Comparison of ENCODE assay signal across 30 cellular contexts in the genomic region with DNA sequence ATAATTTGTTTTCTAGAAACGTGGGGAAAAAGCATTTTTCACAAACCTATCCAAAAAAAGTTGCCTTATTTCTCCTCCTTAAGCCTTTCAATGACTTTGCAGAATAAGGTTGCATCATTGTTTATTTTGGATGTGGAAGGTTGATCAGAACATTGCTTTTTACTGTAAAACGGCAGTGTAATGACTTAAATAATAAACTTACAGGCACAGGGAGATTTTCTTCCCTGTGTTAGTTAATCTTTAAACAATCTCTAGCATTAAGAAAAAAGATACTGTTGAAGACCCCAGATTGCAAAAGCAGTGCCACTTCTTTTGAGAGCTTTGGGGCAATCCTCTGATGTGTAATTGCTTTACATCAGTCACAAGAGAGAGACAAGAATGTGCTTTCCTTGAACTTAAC.
DNase-seq lines count a peak whose midpoint lies in the region; ATAC-seq, FAIRE-seq and TF ChIP-seq lines count a peak whose summit lies in the region.
"Had no signal": no experiment of that assay in that cellular context is flagged by ENCODE, and none has a peak within 500 bp of the region (broad histone marks: within the 10 kb centered on the region; RNA-seq: fewer than 3 reads in every experiment).

No MANE protein-coding gene starts in this region.

- H4K20me1 ChIP-seq in SK-N-SH (ENCODE audit: insufficient read depth), result no peaks in the 10 kb centered on the region; the same call in 1 of the 2 replicates

- H3K4me1 Mint-ChIP-seq in chondrocyte (ENCODE audit: low read depth), result peaks cover 37% of the 10 kb centered on the region
- H3K4me1 Mint-ChIP-seq in activated CD4-positive, alpha-beta T cell treated with anti-CD3 and anti-CD28 coated beads for 36 hours, result no peaks in the 10 kb centered on the region
- H3K4me1 Mint-ChIP-seq: activated naive CD8-positive, alpha-beta T cell treated with anti-CD3 and anti-CD28 coated beads for 36 hours had no signal

- no peak for DNase-seq in SK-N-SH
- no peak for DNase-seq in chondrocyte (ENCODE audit: low spot score)
- DNase-seq in iris pigment epithelial cell (ENCODE audit: low read depth), result peak; percentile 62
- no peak for DNase-seq in D721Med (ENCODE audit: insufficient read length, low spot score)
- no peak for DNase-seq in stimulated activated naive CD8-positive, alpha-beta T cell treated with anti-CD3 and anti-CD28 coated beads, Interleukin-15, Interleukin-2, amounts not matched to agents 100 U/mL and 50 U/mL, for 24 hours
- no peak for DNase-seq in activated CD4-positive, alpha-beta T cell treated with anti-CD3 and anti-CD28 coated beads for 36 hours
- DNase-seq in activated naive CD4-positive, alpha-beta T cell (lab: John Stamatoyannopoulos, UW), result no peak
- DNase-seq: activated CD8-positive, alpha-beta memory T cell treated with anti-CD3 and anti-CD28 coated beads, Interleukin-2, amount 50 U/mL, for 48 hours; activated naive CD8-positive, alpha-beta T cell treated with anti-CD3 and anti-CD28 coated beads for 36 hours; Caco-2; cortex of kidney; foreskin keratinocyte; GOT3; MG63; mucosa of descending colon; NCI-H1436 treated with DMSO at 0.1 percent for 48 hours; NCI-H524 had no signal

- no peaks in the 10 kb centered on the region for H3K27me3 ChIP-seq in SK-N-SH (ENCODE audit: insufficient read depth)
- H3K27me3 ChIP-seq: foreskin keratinocyte, hepatocyte, MG63 had no signal

- H3K4me3 Mint-ChIP-seq in chondrocyte (ENCODE audit: unreplicated experiment), result no peak overlapping the region
- H3K4me3 Mint-ChIP-seq in activated CD4-positive, alpha-beta T cell treated with anti-CD3 and anti-CD28 coated beads for 36 hours, result no peak overlapping the region
- H3K4me3 Mint-ChIP-seq: activated naive CD8-positive, alpha-beta T cell treated with anti-CD3 and anti-CD28 coated beads for 36 hours; brain; neural crest cell had no signal

- no peak for ATAC-seq in SK-N-SH treated with all-trans-retinoic acid at 6 μM for 48 hours
- ATAC-seq in stimulated activated naive CD8-positive, alpha-beta T cell treated with anti-CD3 and anti-CD28 coated beads, Interleukin-15, Interleukin-2, amounts not matched to agents 100 U/mL and 50 U/mL, for 24 hours, result no peak
- no peak for ATAC-seq in activated CD4-positive, alpha-beta T cell treated with anti-CD3 and anti-CD28 coated beads for 36 hours
- ATAC-seq: foreskin keratinocyte, mucosa of descending colon had no signal

- TF ChIP-seq EP300 in SK-N-SH (IDR thresholded peaks at IDR 0.05; ENCODE audit: borderline replicate concordance in 1 of 2, low read depth in 1 of 2, low read length in 1 of 2), result no peak

- no peaks in the 10 kb centered on the region for H3K36me3 ChIP-seq in SK-N-SH (replicated peaks in 1 of 2; ENCODE audit: control insufficient read depth in 1 of 2, insufficient read depth in 2 of 2, low read length in 1 of 2)
- H3K36me3 ChIP-seq: BLaER1, MG63, thoracic aorta had no signal

- H3K9ac ChIP-seq in SK-N-SH, result no peak overlapping the region
- H3K9ac ChIP-seq: BLaER1 had no signal

- no peaks in the 10 kb centered on the region for H3F3A ChIP-seq in SK-N-SH (replicated peaks; ENCODE audit: insufficient read depth)

- H2AFZ ChIP-seq in SK-N-SH (ENCODE audit: low read depth), result peak overlapping the region; percentile 2; the same call in 1 of the 2 replicates
- H2AFZ ChIP-seq: hepatocyte had no signal

- H3K9me2 ChIP-seq in SK-N-SH, result no peaks in the 10 kb centered on the region

- POLR2A ChIA-PET in SK-N-SH (lab: Yijun Ruan, JAX), result no interaction called here
- POLR2A ChIA-PET in activated CD4-positive, alpha-beta T cell treated with anti-CD3 and anti-CD28 coated beads for 36 hours (lab: Charles Lee), result no interaction called here

- no peak for TF ChIP-seq CTCF in SK-N-SH (IDR thresholded peaks at IDR 0.05)
- TF ChIP-seq CTCF in chondrocyte (IDR thresholded peaks at IDR 0.05), result no peak
- TF ChIP-seq CTCF in D721Med (IDR thresholded peaks at IDR 0.05; ENCODE audit: insufficient read depth, missing control alignments), result no peak

- no peak overlapping the region for H3K4me2 ChIP-seq in SK-N-SH
- H3K4me2 ChIP-seq: BLaER1, hepatocyte had no signal

- no peaks in the 10 kb centered on the region for H3K4me1 ChIP-seq in SK-N-SH (ENCODE audit: control insufficient read depth in 1 of 2, insufficient read depth in 2 of 2, low read depth in 1 of 2, low read length in 1 of 2)
- H3K4me1 ChIP-seq: BLaER1, Caco-2, foreskin keratinocyte had no signal

- H3K9me3 ChIP-seq in SK-N-SH, result no peaks in the 10 kb centered on the region
- H3K9me3 ChIP-seq: BLaER1, Caco-2, MG63, mucosa of descending colon, thoracic aorta had no signal

- no peaks in the 10 kb centered on the region for H3K36me3 Mint-ChIP-seq in chondrocyte (ENCODE audit: low read depth)
- peaks cover 14% of the 10 kb centered on the region for H3K36me3 Mint-ChIP-seq in activated CD4-positive, alpha-beta T cell treated with anti-CD3 and anti-CD28 coated beads for 36 hours (ENCODE audit: low read depth)

- H3K27ac ChIP-seq in SK-N-SH (ENCODE audit: low read depth in 2 of 2, low read length in 1 of 2), result no peak overlapping the region
- H3K27ac ChIP-seq: 22Rv1, BLaER1, foreskin keratinocyte, hepatocyte, RWPE1, thoracic aorta had no signal

- no peaks in the 10 kb centered on the region for H3K79me2 ChIP-seq in SK-N-SH (ENCODE audit: insufficient read depth)
- H3K79me2 ChIP-seq: hepatocyte had no signal

- H3K27ac Mint-ChIP-seq in chondrocyte (ENCODE audit: unreplicated experiment), result peak overlapping the region; percentile 84
- H3K27ac Mint-ChIP-seq in activated CD4-positive, alpha-beta T cell treated with anti-CD3 and anti-CD28 coated beads for 36 hours, result no peak overlapping the region
- H3K27ac Mint-ChIP-seq: activated naive CD8-positive, alpha-beta T cell treated with anti-CD3 and anti-CD28 coated beads for 36 hours; activated T-helper 2 cell treated with anti-CD3 and anti-CD28 coated beads, Interferon-gamma antibody, Interleukin-2, Interleukin-4, amounts not matched to agents 10 μg/mL and 5 μg/mL and 100 μg/mL, durations not matched to agents 14 hours and 24 hours and 36 hours; progenitor cell of endocrine pancreas had no signal

- H3K4me3 ChIP-seq in SK-N-SH (ENCODE audit: low read depth in 2 of 2, low read length in 1 of 2), result no peak overlapping the region
- H3K4me3 ChIP-seq: BLaER1, hepatocyte, MG63, mucosa of descending colon, thoracic aorta had no signal

- 30% methylated on average over 2 of the region's 2 CpGs for WGBS in SK-N-SH (ENCODE audit: low lambda C conversion rate)

- intact Hi-C loops in activated CD4-positive, alpha-beta T cell treated with anti-CD3 and anti-CD28 coated beads for 36 hours (cut with DNase I, micrococcal nuclease), result no loop called here

- FAIRE-seq in D721Med (lab: Jason Lieb, UNC), result no peak
- FAIRE-seq: endometrium, GM12892, islet of Langerhans had no signal

- H3K9me3 Mint-ChIP-seq in chondrocyte (ENCODE audit: low read depth), result peaks cover 2% of the 10 kb centered on the region
- H3K9me3 Mint-ChIP-seq in activated CD4-positive, alpha-beta T cell treated with anti-CD3 and anti-CD28 coated beads for 36 hours (ENCODE audit: low read depth), result no peaks in the 10 kb centered on the region
- H3K9me3 Mint-ChIP-seq: activated naive CD8-positive, alpha-beta T cell treated with anti-CD3 and anti-CD28 coated beads for 36 hours; activated T-helper 2 cell treated with anti-CD3 and anti-CD28 coated beads, Interferon-gamma antibody, Interleukin-2, Interleukin-4, amounts not matched to agents 10 μg/mL and 5 μg/mL and 100 μg/mL, durations not matched to agents 14 hours and 24 hours and 36 hours; brain; neural crest cell had no signal

- H3K27me3 Mint-ChIP-seq in chondrocyte (ENCODE audit: low read depth), result no peaks in the 10 kb centered on the region
- H3K27me3 Mint-ChIP-seq in activated CD4-positive, alpha-beta T cell treated with anti-CD3 and anti-CD28 coated beads for 36 hours, result no peaks in the 10 kb centered on the region
- H3K27me3 Mint-ChIP-seq: activated naive CD8-positive, alpha-beta T cell treated with anti-CD3 and anti-CD28 coated beads for 36 hours; brain; progenitor cell of endocrine pancreas had no signal

- TF ChIP-seq RAD21 in SK-N-SH (IDR thresholded peaks at IDR 0.05; ENCODE audit: low read length), result no peak

- CTCF ChIA-PET in SK-N-SH (lab: Yijun Ruan, JAX), result interaction anchor here (0.9 to 3.5 kb wide), 2 partner anchors 12 to 24 kb away, joined by 3 to 11 read pairs; no protein-coding TSS in a partner anchor
- CTCF ChIA-PET in activated CD4-positive, alpha-beta T cell treated with anti-CD3 and anti-CD28 coated beads for 36 hours (lab: Charles Lee), result no interaction called here

TF ChIP-seq in SK-N-SH, 30 proteins besides CTCF, POLR2A, EP300 and RAD21 (continues in another document):
- TF ChIP-seq USF2 (IDR thresholded peaks at IDR 0.05; ENCODE audit: borderline replicate concordance, low read depth, low read length) (no peak), JUND (IDR thresholded peaks at IDR 0.05) (no peak), TAF1 (IDR thresholded peaks at IDR 0.05; ENCODE audit: borderline replicate concordance, low read depth, low read length) (no peak), YY1 (IDR thresholded peaks at IDR 0.05; ENCODE audit: low read depth) (no peak), TEAD4 (IDR thresholded peaks at IDR 0.05; ENCODE audit: borderline replicate concordance, insufficient read depth) (no peak), MXI1 (IDR thresholded peaks at IDR 0.05; ENCODE audit: low read depth, low read length) (no peak)

TF ChIP-seq in SK-N-SH treated with all-trans-retinoic acid at 6 μM for 48 hours, 23 proteins besides CTCF, POLR2A, EP300 and RAD21 (continues in another document):
- no peak for TF ChIP-seq ZNF8 (CRISPR knock-in tag; IDR thresholded peaks at IDR 0.05)
- no peak for TF ChIP-seq BACH2 (CRISPR knock-in tag; IDR thresholded peaks at IDR 0.05; ENCODE audit: borderline replicate concordance)
- TF ChIP-seq ZC3H10 (CRISPR knock-in tag; IDR thresholded peaks at IDR 0.05), result no peak
- no peak for TF ChIP-seq GLIS3 (CRISPR knock-in tag; IDR thresholded peaks at IDR 0.05)
- TF ChIP-seq ZNF565 (CRISPR knock-in tag; conservative IDR thresholded peaks at IDR 0.05; ENCODE audit: low read depth), result no peak
- no peak for TF ChIP-seq ZNF70 (CRISPR knock-in tag; IDR thresholded peaks at IDR 0.05)
- TF ChIP-seq ZFP3 (CRISPR knock-in tag; IDR thresholded peaks at IDR 0.05), result no peak
- TF ChIP-seq RARB (CRISPR knock-in tag; IDR thresholded peaks at IDR 0.05), result no peak
- TF ChIP-seq SNAI2 (CRISPR knock-in tag; IDR thresholded peaks at IDR 0.05), result no peak
- TF ChIP-seq, protein P1, sequence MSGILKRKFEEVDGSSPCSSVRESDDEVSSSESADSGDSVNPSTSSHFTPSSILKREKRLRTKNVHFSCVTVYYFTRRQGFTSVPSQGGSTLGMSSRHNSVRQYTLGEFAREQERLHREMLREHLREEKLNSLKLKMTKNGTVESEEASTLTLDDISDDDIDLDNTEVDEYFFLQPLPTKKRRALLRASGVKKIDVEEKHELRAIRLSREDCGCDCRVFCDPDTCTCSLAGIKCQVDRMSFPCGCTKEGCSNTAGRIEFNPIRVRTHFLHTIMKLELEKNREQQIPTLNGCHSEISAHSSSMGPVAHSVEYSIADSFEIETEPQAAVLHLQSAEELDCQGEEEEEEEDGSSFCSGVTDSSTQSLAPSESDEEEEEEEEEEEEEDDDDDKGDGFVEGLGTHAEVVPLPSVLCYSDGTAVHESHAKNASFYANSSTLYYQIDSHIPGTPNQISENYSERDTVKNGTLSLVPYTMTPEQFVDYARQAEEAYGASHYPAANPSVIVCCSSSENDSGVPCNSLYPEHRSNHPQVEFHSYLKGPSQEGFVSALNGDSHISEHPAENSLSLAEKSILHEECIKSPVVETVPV (CRISPR knock-in tag; IDR thresholded peaks at IDR 0.05), result no peak
